21 cellular contexts compared by ENCODE assay signal in genomic region chrX:15894724-15895123, GRCh38. TPM values are rescaled to one million over a fixed set of nuclear protein-coding genes. Genes with fewer than 3 reads are reported as not detected.
DNase-seq lines count a peak whose midpoint lies in the region; ATAC-seq, FAIRE-seq and TF ChIP-seq lines count a peak whose summit lies in the region.
"Had no signal": no experiment of that assay in that cellular context is flagged by ENCODE, and none has a peak within 500 bp of the region (broad histone marks: within the 10 kb centered on the region; RNA-seq: fewer than 3 reads in every experiment).

No MANE protein-coding gene starts in this region.

- H3K27me3 ChIP-seq in HepG2 (ENCODE audit: control insufficient read depth in 1 of 2, insufficient read depth in 2 of 2, low read length in 2 of 2), result no peaks in the 10 kb centered on the region
- no peaks in the 10 kb centered on the region for H3K27me3 ChIP-seq in right lobe of liver
- no peaks in the 10 kb centered on the region for H3K27me3 ChIP-seq in H1 (replicated peaks in 1 of 4; ENCODE audit: control insufficient read depth in 3 of 4, extremely low read depth in 1 of 4, insufficient read depth in 3 of 4, low read length in 3 of 4)

- no peak overlapping the region for H2AK5ac ChIP-seq in H1 (ENCODE audit: low read depth, low read length)

- H3K18ac ChIP-seq in H1 (ENCODE audit: extremely low read depth, low read length), result no peak overlapping the region

- no peak overlapping the region for H4K91ac ChIP-seq in H1 (replicated peaks; ENCODE audit: insufficient read length, low read length)

- BruUV-seq in HepG2 (replicated peaks; lab: Mats Ljungman, UMichigan), result no TSS peak

- H3K79me2 ChIP-seq in HepG2 (ENCODE audit: insufficient read depth, low read length), result no peaks in the 10 kb centered on the region
- no peaks in the 10 kb centered on the region for H3K79me2 ChIP-seq in H1 (ENCODE audit: control insufficient read depth in 1 of 2, insufficient read depth in 2 of 2, low read length in 2 of 2)

- in situ Hi-C loops in HepG2 (cut with HindIII; ENCODE audit: extremely low pct_ligation_motif_present, low pct_unique_long_range_greater_than_20kb), result no loop called here

- H3K79me1 ChIP-seq in H1 (ENCODE audit: low read depth, low read length), result no peaks in the 10 kb centered on the region

- H2BK5ac ChIP-seq in H1 (ENCODE audit: low read depth, low read length), result no peak overlapping the region

- H3K9ac ChIP-seq in HepG2 (ENCODE audit: insufficient read depth, low read depth, low read length) (no peak overlapping the region), H1 (replicated peaks in 1 of 4; ENCODE audit: extremely low read depth in 1 of 4, low read depth in 3 of 4, low read length in 3 of 4) (no peak overlapping the region)
- H3K9ac ChIP-seq: BLaER1 had no signal

- H2BK15ac ChIP-seq in H1 (ENCODE audit: low read length), result no peak overlapping the region

- no peak overlapping the region for H2BK12ac ChIP-seq in H1 (ENCODE audit: low read depth, low read length)

- H3K23me2 ChIP-seq in H1 (ENCODE audit: low read depth, low read length), result no peaks in the 10 kb centered on the region

- CTCF ChIA-PET in HepG2 (lab: Yijun Ruan, JAX; ENCODE audit: low intra/inter-chr PET ratio, low total read pairs) (no interaction called here), H1 (lab: Charles Lee; ENCODE audit: partially characterized antibody) (interaction anchor here (1.5 kb wide), 1 partner anchor 36 kb away, joined by 3 read pairs; no protein-coding TSS in a partner anchor)

- intact Hi-C loops in HepG2 (cut with micrococcal nuclease; ENCODE audit: unreplicated experiment) (no loop called here), right lobe of liver (cut with DNase I) (no loop called here)

- POLR2A ChIA-PET in HepG2 (lab: Yijun Ruan, JAX) (no interaction called here), H1 (lab: Charles Lee; ENCODE audit: partially characterized antibody) (no interaction called here)

- H3K27ac ChIP-seq in HepG2 (ENCODE audit: extremely low read length, insufficient read depth, low read length) (no peak overlapping the region), right lobe of liver (no peak overlapping the region), H1 (ENCODE audit: low read depth, low read length) (no peak overlapping the region)
- H3K27ac ChIP-seq: 22Rv1, BLaER1, C4-2B had no signal

- TF ChIP-seq EP300 in HepG2 (IDR thresholded peaks at IDR 0.05; ENCODE audit: low read depth in 2 of 2, low read length in 2 of 2), result no peak
- no peak for TF ChIP-seq EP300 in HepG2 (CRISPR knock-in tag; IDR thresholded peaks at IDR 0.05; ENCODE audit: borderline replicate concordance)
- no peak for TF ChIP-seq EP300 in H1 (IDR thresholded peaks at IDR 0.05; ENCODE audit: borderline replicate concordance in 1 of 2, low read depth in 2 of 2, low read length in 2 of 2)

- no peak for ATAC-seq in HepG2
- no peak for ATAC-seq in right lobe of liver
- ATAC-seq: CD8-positive, alpha-beta T cell; GM12878; GM23338 had no signal

- TF ChIP-seq RAD21 in HepG2 (CRISPR knock-in tag; IDR thresholded peaks at IDR 0.05) (no peak), H1 (IDR thresholded peaks at IDR 0.05 in 1 of 2, conservative IDR thresholded peaks at IDR 0.05 in 1 of 2; ENCODE audit: low read depth in 2 of 2, low read length in 2 of 2) (no peak)

- H4K8ac ChIP-seq in H1 (ENCODE audit: extremely low read depth, insufficient read depth, low read length), result no peak overlapping the region

- no peak overlapping the region for H4K5ac ChIP-seq in H1 (ENCODE audit: insufficient read length, low read depth, low read length)

- no peak overlapping the region for H3K56ac ChIP-seq in H1 (replicated peaks; ENCODE audit: insufficient read length, low read depth, low read length)

- H2BK120ac ChIP-seq in H1 (replicated peaks; ENCODE audit: low read depth, low read length), result no peak overlapping the region

- TF ChIP-seq CTCF in HepG2 (CRISPR knock-in tag; IDR thresholded peaks at IDR 0.05) (no peak), right lobe of liver (IDR thresholded peaks at IDR 0.05) (no peak), H1 (IDR thresholded peaks at IDR 0.05; ENCODE audit: control extremely low read depth in 1 of 3, insufficient read depth in 1 of 3, low read depth in 1 of 3, low read length in 3 of 3) (no peak)

- TF ChIP-seq POLR2A in HepG2 (IDR thresholded peaks at IDR 0.05; ENCODE audit: insufficient read depth in 1 of 2, low read depth in 2 of 2, low read length in 2 of 2), result no peak
- no peak for TF ChIP-seq POLR2A in right lobe of liver (IDR thresholded peaks at IDR 0.05)
- no peak for TF ChIP-seq POLR2A in H1 (IDR thresholded peaks at IDR 0.05; ENCODE audit: control extremely low read depth in 1 of 2, low read depth in 2 of 2, low read length in 2 of 2)

- FAIRE-seq in HepG2 (lab: Jason Lieb, UNC) (no peak), RCC 7860 (lab: Jason Lieb, UNC) (peak; percentile 32), H1 (lab: Jason Lieb, UNC) (peak; percentile 72)
- FAIRE-seq: A204.1, GM12878, H54 had no signal

- H3K23ac ChIP-seq in H1 (ENCODE audit: insufficient read length), result no peak overlapping the region

- H3K4me3 ChIP-seq in HepG2 (replicated peaks in 1 of 3; ENCODE audit: insufficient read depth in 1 of 3, low read depth in 2 of 3, low read length in 3 of 3) (no peak overlapping the region), right lobe of liver (no peak overlapping the region), H1 (ENCODE audit: extremely low read depth in 1 of 4, insufficient read depth in 2 of 4, low read depth in 3 of 4, low read length in 4 of 4) (no peak overlapping the region)
- H3K4me3 ChIP-seq: BLaER1, GM12878, GM23338, HAP-1 had no signal

- H2AFZ ChIP-seq in HepG2 (ENCODE audit: low read length) (no peak overlapping the region), H1 (ENCODE audit: low read length) (no peak overlapping the region)
- H2AFZ ChIP-seq: GM23338 had no signal

- 0% methylated on average over 2 of the region's 3 CpGs for WGBS in HepG2 (ENCODE audit: low lambda C conversion rate)
- 18% methylated on average over 3 of the region's 3 CpGs for WGBS in right lobe of liver (ENCODE audit: insufficient coverage, low coverage, low lambda C conversion rate, missing lambda C conversion rate)
- whole genome bisulfite sequencing in H1 (ENCODE audit: extremely low coverage in 1 of 2, insufficient coverage in 1 of 2, insufficient read length in 1 of 2, insufficient replicate concordance in 2 of 2, low coverage in 1 of 2, low lambda C conversion rate in 2 of 2, missing lambda C conversion rate in 1 of 2), 2 experiments, result 78% methylated on average over 3 of the region's 3 CpGs; no CpG with 5 or more reads in 1 of the 2 experiments

- no peaks in the 10 kb centered on the region for H4K20me1 ChIP-seq in HepG2 (ENCODE audit: insufficient read depth, low read length)
- H4K20me1 ChIP-seq in H1 (replicated peaks in 1 of 2; ENCODE audit: control insufficient read depth in 1 of 2, insufficient read depth in 2 of 2, low read length in 2 of 2), result no peaks in the 10 kb centered on the region

- no peak for DNase-seq in HepG2 (ENCODE audit: low spot score)
- no peak for DNase-seq in right lobe of liver
- DNase-seq in RCC 7860 (ENCODE audit: low spot score), result no peak
- no peak for DNase-seq in H1 (ENCODE audit: low read depth in 1 of 2, low spot score in 2 of 2)
- no peak for DNase-seq in NCI-H1436 treated with DMSO at 0.1 percent for 48 hours (lab: John Stamatoyannopoulos, UW)
- no peak for DNase-seq in DMS 273 treated with DMSO at 0.1 percent for 48 hours (lab: John Stamatoyannopoulos, UW)
- DNase-seq: Caco-2; CD4-positive, CD25-positive, alpha-beta regulatory T cell; CD8-positive, alpha-beta T cell; DMS79; EL; GDM1; HFFc6 had no signal

- H3K36me3 ChIP-seq in HepG2 (replicated peaks in 1 of 2; ENCODE audit: control insufficient read depth in 1 of 2, insufficient read depth in 2 of 2, low read length in 2 of 2) (no peaks in the 10 kb centered on the region), right lobe of liver (no peaks in the 10 kb centered on the region), H1 (ENCODE audit: control insufficient read depth in 2 of 4, insufficient read depth in 4 of 4, low read length in 3 of 4) (no peaks in the 10 kb centered on the region)
- H3K36me3 ChIP-seq: BLaER1, HAP-1 had no signal

- no peak overlapping the region for H2BK20ac ChIP-seq in H1 (ENCODE audit: low read length)

- no peak overlapping the region for H3K14ac ChIP-seq in H1 (ENCODE audit: insufficient read length)

- no peak overlapping the region for H3K4ac ChIP-seq in H1 (replicated peaks; ENCODE audit: insufficient read length, low read depth, low read length)

- H3K4me1 ChIP-seq in HepG2 (ENCODE audit: insufficient read depth, low read length) (no peaks in the 10 kb centered on the region), right lobe of liver (no peaks in the 10 kb centered on the region), H1 (replicated peaks in 1 of 4; ENCODE audit: control insufficient read depth in 3 of 4, insufficient read depth in 4 of 4, low read length in 3 of 4) (peaks cover 0 to 2% (median 0%) of the 10 kb centered on the region in 4 experiments; a peak in 1 of 7 replicates)
- H3K4me1 ChIP-seq: BLaER1, Caco-2, HAP-1 had no signal

- no peak overlapping the region for H3K4me2 ChIP-seq in HepG2 (ENCODE audit: low read depth, low read length)
- no peak overlapping the region for H3K4me2 ChIP-seq in H1 (ENCODE audit: insufficient read depth in 1 of 2, low read depth in 2 of 2, low read length in 2 of 2)
- H3K4me2 ChIP-seq: BLaER1, GM23338 had no signal

- H3K9me3 ChIP-seq in HepG2 (ENCODE audit: low read length), result no peaks in the 10 kb centered on the region
- H3K9me3 ChIP-seq in right lobe of liver, result no peaks in the 10 kb centered on the region
- no peaks in the 10 kb centered on the region; a peak in 1 of 4 replicates for H3K9me3 ChIP-seq in H1 (ENCODE audit: insufficient read depth in 2 of 2, low read depth in 1 of 2, low read length in 1 of 2)
- H3K9me3 ChIP-seq: Caco-2, HAP-1 had no signal

RNA-seq across cellular contexts. Expression of gene AP1S2, which starts 40.1 kb away (rescaled TPM):
- total RNA-seq in HepG2 (2016; rRNA removed; fragmentation: Illumina TruSeq; extraction: Trizol), result 18.8 and 22.7 TPM in 2 replicates
- 3.9 and 4.6 TPM in 2 replicates for total RNA-seq in HepG2 (2016; cell fraction: cytosol; rRNA removed; fragmentation: Illumina TruSeq; extraction: Trizol; ENCODE audit: low read depth)
- 13.7 and 22.4 TPM in 2 replicates for total RNA-seq in HepG2 (2016; cell fraction: insoluble cytoplasmic fraction; rRNA removed; fragmentation: Illumina TruSeq; extraction: Trizol)
- total RNA-seq in HepG2 (2016; cell fraction: membrane; rRNA removed; fragmentation: Illumina TruSeq; extraction: Trizol), result 10.4 and 10.9 TPM in 2 replicates
- 9.5 and 10.1 TPM in 2 replicates for total RNA-seq in HepG2 (2016; cell fraction: nucleus; rRNA removed; fragmentation: Illumina TruSeq; extraction: Trizol)
- 7.1 and 10.1 TPM in 2 replicates for polyA plus RNA-seq in HepG2 (2011; rRNA removed)
- polyA plus RNA-seq in HepG2 (2011; cell fraction: cytosol; rRNA removed), result 2.8 and 4.9 TPM in 2 replicates
- polyA plus RNA-seq in HepG2 (2011; cell fraction: nucleus; rRNA removed), result 2.4 and 3.9 TPM in 2 replicates
- polyA plus RNA-seq in HepG2 (2012), result 6.8 and 8.8 TPM in 2 replicates
- polyA plus RNA-seq in HepG2 (2016; cell fraction: cytosol; fragmentation: Illumina TruSeq; extraction: Trizol; ENCODE audit: low read depth), result 3.8 and 4.5 TPM in 2 replicates
- 20.0 and 20.8 TPM in 2 replicates for polyA plus RNA-seq in HepG2 (2016; cell fraction: insoluble cytoplasmic fraction; fragmentation: Illumina TruSeq; extraction: Trizol; ENCODE audit: low read depth)
- 9.1 and 9.6 TPM in 2 replicates for polyA plus RNA-seq in HepG2 (2016; cell fraction: membrane; fragmentation: Illumina TruSeq; extraction: Trizol; ENCODE audit: low read depth)
- polyA plus RNA-seq in HepG2 (2016; cell fraction: nucleus; fragmentation: Illumina TruSeq; extraction: Trizol; ENCODE audit: insufficient read depth, low read depth), result 12.7 and 12.8 TPM in 2 replicates
- 5.8 and 14.8 TPM in 2 replicates for polyA minus RNA-seq in HepG2 (2011; rRNA and poly(A)+ RNA removed; ENCODE audit: low replicate concordance)
- polyA minus RNA-seq in HepG2 (2011; cell fraction: cytosol; rRNA and poly(A)+ RNA removed), result 8.6 and 9.3 TPM in 2 replicates
- 10.2 and 10.4 TPM in 2 replicates for polyA minus RNA-seq in HepG2 (2011; cell fraction: nucleus; rRNA and poly(A)+ RNA removed)
- total RNA-seq in right lobe of liver, result 10 to 100 TPM in 3 of 6 experiments, 1 to 10 TPM in 3; 4.0 to 12.3 (median 9.6) TPM
- 230 and 237 TPM in 2 replicates for total RNA-seq in H1 (2021; fragmentation: NEBNext Ultra II Directional; extraction: Animal tissue kit (Norgen Biotek cat#: 25700))
- polyA plus RNA-seq in H1 (2011; rRNA removed), result 41.3 and 88.2 TPM in 2 replicates
- polyA plus RNA-seq in H1 (2011; cell fraction: cytosol; rRNA removed), result 114 TPM
- 36.2 TPM for polyA plus RNA-seq in H1 (2011; cell fraction: nucleus; rRNA removed)
- polyA plus RNA-seq in H1 (2012, experiment 1 of 2), result 105 to 192 TPM (median 134 TPM) in 4 replicates
- 32.4 TPM for polyA plus RNA-seq in H1 (2012, experiment 2 of 2)
- 128 TPM for polyA plus RNA-seq in H1 (2013, experiment 1 of 2)
- polyA plus RNA-seq in H1 (2013, experiment 2 of 2), result 123 TPM
- 53.8 and 103 TPM in 2 replicates for polyA minus RNA-seq in H1 (2011; rRNA and poly(A)+ RNA removed)
- polyA minus RNA-seq in H1 (2011; cell fraction: cytosol; rRNA and poly(A)+ RNA removed), result 86.9 TPM
- 109 TPM for polyA minus RNA-seq in H1 (2011; cell fraction: nucleus; rRNA and poly(A)+ RNA removed)

Comparison
In these comparisons a context has a peak if more than half of its experiments do, and no peak if none do; other contexts are left out.
1. Of the 41 proteins assayed by ChIP-seq in both HepG2 and H1: peak only in HepG2: none; only in H1: BRCA1; in both: none; in neither: 39; mixed calls (peak in some experiments, not most) for 1.